1 cellular context compared by ENCODE assay signal in genomic region chr15:27134481-27134880, GRCh38.
TF ChIP-seq lines count a peak whose summit lies in the region.

No MANE protein-coding gene starts in this region.

TF ChIP-seq in K562, 482 proteins besides CTCF, POLR2A, EP300 and RAD21 (continued from another document):
- TF ChIP-seq PCBP1 (IDR thresholded peaks at IDR 0.05; ENCODE audit: low read depth, low read length, poor library complexity, severe bottlenecking) (no peak), TCF3 (CRISPR knock-in tag; IDR thresholded peaks at IDR 0.05) (no peak), CBX3 (IDR thresholded peaks at IDR 0.05; ENCODE audit: borderline replicate concordance in 1 of 2, low read length in 2 of 2) (0 out of 3 replicates have a peak, but pooled peaks of 1 of the 2 experiments have one; percentile 31), PTBP1 (IDR thresholded peaks at IDR 0.05; ENCODE audit: low read depth, low read length) (peak; percentile 93), RBM25 (IDR thresholded peaks at IDR 0.05; ENCODE audit: low read depth, low read length, severe bottlenecking) (peak; percentile 96), CCAR2 (IDR thresholded peaks at IDR 0.05; ENCODE audit: low read depth, low read length) (no peak), KDM1A (IDR thresholded peaks at IDR 0.05) (peak; percentile 64 to 86), ADNP (tag; IDR thresholded peaks at IDR 0.05) (peak; percentile 53), HDAC6 (IDR thresholded peaks at IDR 0.05; ENCODE audit: low read depth, low read length) (no peak), IRF9 (tag; IDR thresholded peaks at IDR 0.05) (no peak), ZNF695 (CRISPR knock-in tag; IDR thresholded peaks at IDR 0.05) (no peak), CTBP1 (IDR thresholded peaks at IDR 0.05; ENCODE audit: borderline replicate concordance) (no peak), KDM5B (IDR thresholded peaks at IDR 0.05; ENCODE audit: insufficient replicate concordance, low read depth, low read length) (no peak), RFX1 (IDR thresholded peaks at IDR 0.05) (0 out of 2 replicates have a peak, but pooled peaks have one; percentile 10), RBBP5 (IDR thresholded peaks at IDR 0.05; ENCODE audit: borderline replicate concordance, insufficient read depth, low read length, poor library complexity, severe bottlenecking) (no peak), HDAC1 (IDR thresholded peaks at IDR 0.05) (0 out of 4 replicates have a peak, but pooled peaks of 1 of the 2 experiments have one; percentile 17), HDAC2 (IDR thresholded peaks at IDR 0.05) (peak; percentile 66; the same call in 1 of the 2 replicates), NR2C2 (CRISPR knock-in tag; IDR thresholded peaks at IDR 0.05) (no peak), NR2C2 (tag; IDR thresholded peaks at IDR 0.05) (no peak), RCOR1 (IDR thresholded peaks at IDR 0.05; ENCODE audit: borderline replicate concordance in 1 of 2, low read depth in 2 of 2, low read length in 2 of 2) (peak in 1 of 2 experiments; percentile 71; a peak in 1 of 4 replicates), ZFP36 (IDR thresholded peaks at IDR 0.05; ENCODE audit: low read depth, low read length, partially characterized antibody) (peak; percentile 99), MED1 (CRISPR knock-in tag; IDR thresholded peaks at IDR 0.05; ENCODE audit: borderline replicate concordance) (no peak), PHF20 (IDR thresholded peaks at IDR 0.05; ENCODE audit: partially characterized antibody) (peak; percentile 47), GABPA (tag; conservative IDR thresholded peaks at IDR 0.05; ENCODE audit: low read depth) (no peak), SMARCA5 (IDR thresholded peaks at IDR 0.05) (peak; percentile 97), ZNF324 (CRISPR knock-in tag; IDR thresholded peaks at IDR 0.05) (no peak), BRF2 (IDR thresholded peaks at IDR 0.05; ENCODE audit: borderline replicate concordance, insufficient read depth, insufficient read length) (no peak)
- TF ChIP-seq, protein P1, sequence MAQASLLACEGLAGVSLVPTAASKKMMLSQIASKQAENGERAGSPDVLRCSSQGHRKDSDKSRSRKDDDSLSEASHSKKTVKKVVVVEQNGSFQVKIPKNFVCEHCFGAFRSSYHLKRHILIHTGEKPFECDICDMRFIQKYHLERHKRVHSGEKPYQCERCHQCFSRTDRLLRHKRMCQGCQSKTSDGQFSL (CRISPR knock-in tag; IDR thresholded peaks at IDR 0.05), result no peak
- TF ChIP-seq, protein P1 (tag; IDR thresholded peaks at IDR 0.05), result no peak
- TF ChIP-seq, protein P2, sequence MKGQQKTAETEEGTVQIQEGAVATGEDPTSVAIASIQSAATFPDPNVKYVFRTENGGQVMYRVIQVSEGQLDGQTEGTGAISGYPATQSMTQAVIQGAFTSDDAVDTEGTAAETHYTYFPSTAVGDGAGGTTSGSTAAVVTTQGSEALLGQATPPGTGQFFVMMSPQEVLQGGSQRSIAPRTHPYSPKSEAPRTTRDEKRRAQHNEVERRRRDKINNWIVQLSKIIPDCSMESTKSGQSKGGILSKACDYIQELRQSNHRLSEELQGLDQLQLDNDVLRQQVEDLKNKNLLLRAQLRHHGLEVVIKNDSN (CRISPR knock-in tag; IDR thresholded peaks at IDR 0.05), result no peak
- TF ChIP-seq, protein P3, sequence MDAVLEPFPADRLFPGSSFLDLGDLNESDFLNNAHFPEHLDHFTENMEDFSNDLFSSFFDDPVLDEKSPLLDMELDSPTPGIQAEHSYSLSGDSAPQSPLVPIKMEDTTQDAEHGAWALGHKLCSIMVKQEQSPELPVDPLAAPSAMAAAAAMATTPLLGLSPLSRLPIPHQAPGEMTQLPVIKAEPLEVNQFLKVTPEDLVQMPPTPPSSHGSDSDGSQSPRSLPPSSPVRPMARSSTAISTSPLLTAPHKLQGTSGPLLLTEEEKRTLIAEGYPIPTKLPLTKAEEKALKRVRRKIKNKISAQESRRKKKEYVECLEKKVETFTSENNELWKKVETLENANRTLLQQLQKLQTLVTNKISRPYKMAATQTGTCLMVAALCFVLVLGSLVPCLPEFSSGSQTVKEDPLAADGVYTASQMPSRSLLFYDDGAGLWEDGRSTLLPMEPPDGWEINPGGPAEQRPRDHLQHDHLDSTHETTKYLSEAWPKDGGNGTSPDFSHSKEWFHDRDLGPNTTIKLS (IDR thresholded peaks at IDR 0.05; ENCODE audit: borderline replicate concordance, low read depth), result no peak
- TF ChIP-seq, protein P4, sequence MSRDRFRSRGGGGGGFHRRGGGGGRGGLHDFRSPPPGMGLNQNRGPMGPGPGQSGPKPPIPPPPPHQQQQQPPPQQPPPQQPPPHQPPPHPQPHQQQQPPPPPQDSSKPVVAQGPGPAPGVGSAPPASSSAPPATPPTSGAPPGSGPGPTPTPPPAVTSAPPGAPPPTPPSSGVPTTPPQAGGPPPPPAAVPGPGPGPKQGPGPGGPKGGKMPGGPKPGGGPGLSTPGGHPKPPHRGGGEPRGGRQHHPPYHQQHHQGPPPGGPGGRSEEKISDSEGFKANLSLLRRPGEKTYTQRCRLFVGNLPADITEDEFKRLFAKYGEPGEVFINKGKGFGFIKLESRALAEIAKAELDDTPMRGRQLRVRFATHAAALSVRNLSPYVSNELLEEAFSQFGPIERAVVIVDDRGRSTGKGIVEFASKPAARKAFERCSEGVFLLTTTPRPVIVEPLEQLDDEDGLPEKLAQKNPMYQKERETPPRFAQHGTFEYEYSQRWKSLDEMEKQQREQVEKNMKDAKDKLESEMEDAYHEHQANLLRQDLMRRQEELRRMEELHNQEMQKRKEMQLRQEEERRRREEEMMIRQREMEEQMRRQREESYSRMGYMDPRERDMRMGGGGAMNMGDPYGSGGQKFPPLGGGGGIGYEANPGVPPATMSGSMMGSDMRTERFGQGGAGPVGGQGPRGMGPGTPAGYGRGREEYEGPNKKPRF (IDR thresholded peaks at IDR 0.05; ENCODE audit: low read depth, low read length), result no peak
- TF ChIP-seq, protein P5, sequence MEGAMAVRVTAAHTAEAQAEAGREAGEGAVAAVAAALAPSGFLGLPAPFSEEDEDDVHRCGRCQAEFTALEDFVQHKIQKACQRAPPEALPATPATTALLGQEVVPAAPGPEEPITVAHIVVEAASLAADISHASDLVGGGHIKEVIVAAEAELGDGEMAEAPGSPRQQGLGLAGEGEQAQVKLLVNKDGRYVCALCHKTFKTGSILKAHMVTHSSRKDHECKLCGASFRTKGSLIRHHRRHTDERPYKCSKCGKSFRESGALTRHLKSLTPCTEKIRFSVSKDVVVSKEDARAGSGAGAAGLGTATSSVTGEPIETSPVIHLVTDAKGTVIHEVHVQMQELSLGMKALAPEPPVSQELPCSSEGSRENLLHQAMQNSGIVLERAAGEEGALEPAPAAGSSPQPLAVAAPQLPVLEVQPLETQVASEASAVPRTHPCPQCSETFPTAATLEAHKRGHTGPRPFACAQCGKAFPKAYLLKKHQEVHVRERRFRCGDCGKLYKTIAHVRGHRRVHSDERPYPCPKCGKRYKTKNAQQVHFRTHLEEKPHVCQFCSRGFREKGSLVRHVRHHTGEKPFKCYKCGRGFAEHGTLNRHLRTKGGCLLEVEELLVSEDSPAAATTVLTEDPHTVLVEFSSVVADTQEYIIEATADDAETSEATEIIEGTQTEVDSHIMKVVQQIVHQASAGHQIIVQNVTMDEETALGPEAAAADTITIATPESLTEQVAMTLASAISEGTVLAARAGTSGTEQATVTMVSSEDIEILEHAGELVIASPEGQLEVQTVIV (CRISPR knock-in tag; IDR thresholded peaks at IDR 0.05; ENCODE audit: borderline replicate concordance), result no peak
